Comparison of ENCODE assay signal across 17 cellular contexts in the genomic region with DNA sequence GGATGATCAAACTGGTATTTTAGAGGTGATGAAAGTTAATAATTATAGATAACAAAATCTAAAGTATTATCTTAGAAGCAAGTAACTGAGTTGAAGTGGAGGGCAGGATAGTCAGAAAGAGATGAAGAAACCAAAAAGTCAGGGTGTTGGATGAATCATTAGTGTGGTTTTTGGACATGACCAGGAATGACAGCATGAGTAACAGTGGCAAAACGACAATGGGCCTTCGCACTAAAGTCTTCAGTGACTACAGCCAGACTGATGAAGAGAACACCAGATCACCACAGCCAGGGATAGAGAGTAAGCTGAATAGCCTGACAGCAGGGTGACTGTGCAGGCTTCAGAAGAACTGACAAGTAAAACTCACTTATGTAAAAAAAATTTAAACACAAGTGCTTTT.
DNase-seq lines count a peak whose midpoint lies in the region; TF ChIP-seq lines count a peak whose summit lies in the region.
"Had no signal": no experiment of that assay in that cellular context is flagged by ENCODE, and none has a peak within 500 bp of the region (broad histone marks: within the 10 kb centered on the region; RNA-seq: fewer than 3 reads in every experiment).

No MANE protein-coding gene starts in this region.

- H2BK120ac ChIP-seq in neuronal stem cell (ENCODE audit: low read depth, low read length) = no peak overlapping the region

- H2BK5ac ChIP-seq in neuronal stem cell (ENCODE audit: low read length) = no peak overlapping the region

- H3K14ac ChIP-seq in neuronal stem cell (ENCODE audit: low read length) = no peak overlapping the region

- H2AFZ ChIP-seq in osteoblast (ENCODE audit: low read length) = no peak overlapping the region
- H2AFZ ChIP-seq in neuronal stem cell (ENCODE audit: low read length) = no peak overlapping the region

- H3K4me2 ChIP-seq in osteoblast (ENCODE audit: insufficient read depth, low read length) = no peak overlapping the region
- H3K4me2 ChIP-seq in neuronal stem cell (ENCODE audit: insufficient read depth, low read length, poor library complexity, severe bottlenecking) = no peak overlapping the region

- peaks cover 16% of the 10 kb centered on the region for H3K36me3 Mint-ChIP-seq in activated CD4-positive, alpha-beta T cell treated with anti-CD3 and anti-CD28 coated beads, Interleukin-2, amount 10 ng/mL, durations not matched to agents 7 days and 5 days (ENCODE audit: low read depth)

- H3K27ac ChIP-seq in osteoblast (ENCODE audit: low read depth, low read length) (peak overlapping the region; percentile 4), neuronal stem cell (replicated peaks; ENCODE audit: low read length) (no peak overlapping the region)
- H3K27ac ChIP-seq: esophagus muscularis mucosa, ovary, spleen had no signal

- no peak overlapping the region for H2AK5ac ChIP-seq in neuronal stem cell (ENCODE audit: low read depth, low read length)

- peaks cover 9% of the 10 kb centered on the region for H3K4me1 ChIP-seq in osteoblast (ENCODE audit: insufficient read depth, low read length)
- peaks cover 0 to 3% of the 10 kb centered on the region in 2 donors for H3K4me1 ChIP-seq in neuronal stem cell (ENCODE audit: control insufficient read depth in 2 of 2, insufficient read depth in 1 of 2, low read depth in 1 of 2, low read length in 2 of 2)
- H3K4me1 ChIP-seq: esophagus muscularis mucosa, spleen had no signal

- no peak overlapping the region for H3K4me3 Mint-ChIP-seq in activated CD4-positive, alpha-beta T cell treated with anti-CD3 and anti-CD28 coated beads, Interleukin-2, amount 10 ng/mL, durations not matched to agents 7 days and 5 days
- H3K4me3 Mint-ChIP-seq: T-helper 2 cell treated with Interferon-gamma antibody and Interleukin-4, amounts not matched to agents 5 μg/mL and 100 μg/mL, for 36 hours had no signal

- no peak overlapping the region for H3K23ac ChIP-seq in neuronal stem cell (ENCODE audit: low read depth, low read length, poor library complexity)

- no peak overlapping the region for H2BK12ac ChIP-seq in neuronal stem cell (ENCODE audit: low read length)

- no peak overlapping the region for H2BK15ac ChIP-seq in neuronal stem cell (ENCODE audit: low read length)

- no peak overlapping the region for H3K4ac ChIP-seq in neuronal stem cell (ENCODE audit: low read length)

- peak; percentile 6 for DNase-seq in activated CD4-positive, alpha-beta T cell treated with anti-CD3 and anti-CD28 coated beads for 48 hours
- DNase-seq in activated CD4-positive, alpha-beta T cell treated with anti-CD3 and anti-CD28 coated beads, Interleukin-2, amount 10 ng/mL, durations not matched to agents 7 days and 5 days = no peak
- DNase-seq in NOMO-1 (lab: John Stamatoyannopoulos, UW; ENCODE audit: unreplicated experiment in 2 of 2) = peak; percentile 32 to 79
- DNase-seq in choroid plexus epithelial cell (ENCODE audit: low read depth) = peak; percentile 37
- DNase-seq in osteoblast (ENCODE audit: insufficient read length, low spot score, missing footprints) = no peak
- DNase-seq in neuronal stem cell (ENCODE audit: low spot score) = no peak
- DNase-seq in NCI-H1694 (lab: John Stamatoyannopoulos, UW) = no peak
- no peak for DNase-seq in mucosa of gallbladder (ENCODE audit: low spot score)
- DNase-seq: 8988T; activated CD4-positive, alpha-beta T cell treated with anti-CD3 and anti-CD28 coated beads, Interleukin-2, amount 50 U/mL, for 4 hours; activated gamma-delta T cell; COR-L47; NCI-H510A; ovary; spleen had no signal

- no CpG with 5 or more reads among the region's 2 CpGs for WGBS in neuronal stem cell (ENCODE audit: extremely low coverage in 2 of 2, insufficient read length in 2 of 2, insufficient replicate concordance in 1 of 2), 2 donors

- no peak for TF ChIP-seq CTCF in choroid plexus epithelial cell (conservative IDR thresholded peaks at IDR 0.05; ENCODE audit: low read depth, low read length)
- no peak for TF ChIP-seq CTCF in osteoblast (IDR thresholded peaks at IDR 0.05; ENCODE audit: extremely low read depth, low read depth, low read length)

- no peaks in the 10 kb centered on the region for H3K27me3 Mint-ChIP-seq in activated CD4-positive, alpha-beta T cell treated with anti-CD3 and anti-CD28 coated beads, Interleukin-2, amount 10 ng/mL, durations not matched to agents 7 days and 5 days

- no peak overlapping the region for H4K8ac ChIP-seq in neuronal stem cell (ENCODE audit: low read depth, low read length)

- no peaks in the 10 kb centered on the region for H3K27me3 ChIP-seq in osteoblast (ENCODE audit: insufficient read depth, low read length)
- H3K27me3 ChIP-seq in neuronal stem cell (ENCODE audit: control insufficient read depth in 3 of 3, insufficient read depth in 3 of 3, low read depth in 1 of 3, low read length in 3 of 3) = no peaks in the 10 kb centered on the region
- H3K27me3 ChIP-seq: esophagus muscularis mucosa, ovary, spleen had no signal

- H3K9me3 ChIP-seq in osteoblast (ENCODE audit: low read depth, low read length) = no peaks in the 10 kb centered on the region
- H3K9me3 ChIP-seq in neuronal stem cell (replicated peaks in 1 of 2; ENCODE audit: control insufficient read depth in 2 of 2, insufficient read depth in 1 of 2, low read depth in 1 of 2, low read length in 2 of 2) = peaks cover 0 to 3% of the 10 kb centered on the region in 2 donors
- H3K9me3 ChIP-seq: esophagus muscularis mucosa, ovary, spleen had no signal

- no peaks in the 10 kb centered on the region for H4K20me1 ChIP-seq in osteoblast (ENCODE audit: insufficient read depth, low read length)

- H3K9me3 Mint-ChIP-seq in activated CD4-positive, alpha-beta T cell treated with anti-CD3 and anti-CD28 coated beads, Interleukin-2, amount 10 ng/mL, durations not matched to agents 7 days and 5 days = no peaks in the 10 kb centered on the region
- H3K9me3 Mint-ChIP-seq: T-helper 2 cell treated with Interferon-gamma antibody and Interleukin-4, amounts not matched to agents 5 μg/mL and 100 μg/mL, for 36 hours had no signal

- CTCF ChIA-PET in activated CD4-positive, alpha-beta T cell treated with anti-CD3 and anti-CD28 coated beads, Interleukin-2, amount 10 ng/mL, durations not matched to agents 7 days and 5 days (lab: Charles Lee) = no interaction called here

- no peak overlapping the region for H3K27ac Mint-ChIP-seq in activated CD4-positive, alpha-beta T cell treated with anti-CD3 and anti-CD28 coated beads, Interleukin-2, amount 10 ng/mL, durations not matched to agents 7 days and 5 days
- H3K27ac Mint-ChIP-seq: T-helper 2 cell treated with Interferon-gamma antibody and Interleukin-4, amounts not matched to agents 5 μg/mL and 100 μg/mL, for 36 hours had no signal

- peaks cover 22% of the 10 kb centered on the region for H3K79me2 ChIP-seq in osteoblast (ENCODE audit: insufficient read depth, low read length)

- POLR2A ChIA-PET in activated CD4-positive, alpha-beta T cell treated with anti-CD3 and anti-CD28 coated beads, Interleukin-2, amount 10 ng/mL, durations not matched to agents 7 days and 5 days (lab: Charles Lee) = no interaction called here

- H3K4me3 ChIP-seq in choroid plexus epithelial cell (ENCODE audit: low read depth, low read length) = no peak overlapping the region
- no peak overlapping the region for H3K4me3 ChIP-seq in osteoblast (ENCODE audit: insufficient read depth, low read length)
- no peak overlapping the region for H3K4me3 ChIP-seq in neuronal stem cell (ENCODE audit: low read length in 2 of 2)
- H3K4me3 ChIP-seq: esophagus muscularis mucosa, ovary, spleen had no signal

- H3K79me1 ChIP-seq in neuronal stem cell (ENCODE audit: low read depth, low read length) = no peaks in the 10 kb centered on the region

- H4K91ac ChIP-seq in neuronal stem cell (ENCODE audit: low read depth, low read length, poor library complexity) = no peak overlapping the region

- no peak overlapping the region for H3K18ac ChIP-seq in neuronal stem cell (ENCODE audit: low read length)

- H3K36me3 ChIP-seq in osteoblast (ENCODE audit: insufficient read depth, low read length) = peaks cover 15% of the 10 kb centered on the region
- H3K36me3 ChIP-seq in neuronal stem cell (replicated peaks in 1 of 2; ENCODE audit: control insufficient read depth in 2 of 2, insufficient read depth in 2 of 2, low read length in 2 of 2) = peaks cover 0 to 65% of the 10 kb centered on the region in 2 donors
- H3K36me3 ChIP-seq: ovary had no signal

- no peak overlapping the region for H3K9ac ChIP-seq in neuronal stem cell (ENCODE audit: low read depth, low read length, poor library complexity)

- no peaks in the 10 kb centered on the region for H3K4me1 Mint-ChIP-seq in activated CD4-positive, alpha-beta T cell treated with anti-CD3 and anti-CD28 coated beads, Interleukin-2, amount 10 ng/mL, durations not matched to agents 7 days and 5 days

Comparison
In these comparisons a context has a peak if more than half of its experiments do, and no peak if none do; other contexts are left out.
1. DNase-seq: peak in activated CD4-positive, alpha-beta T cell treated with anti-CD3 and anti-CD28 coated beads for 48 hours (single experiment), NOMO-1 (2 of 2) and choroid plexus epithelial cell (single experiment); none in activated CD4-positive, alpha-beta T cell treated with anti-CD3 and anti-CD28 coated beads, Interleukin-2, amount 10 ng/mL, durations not matched to agents 7 days and 5 days (single experiment), osteoblast (single experiment), neuronal stem cell (single experiment), NCI-H1694 (single experiment) and mucosa of gallbladder (single experiment).